In the genomic region with DNA sequence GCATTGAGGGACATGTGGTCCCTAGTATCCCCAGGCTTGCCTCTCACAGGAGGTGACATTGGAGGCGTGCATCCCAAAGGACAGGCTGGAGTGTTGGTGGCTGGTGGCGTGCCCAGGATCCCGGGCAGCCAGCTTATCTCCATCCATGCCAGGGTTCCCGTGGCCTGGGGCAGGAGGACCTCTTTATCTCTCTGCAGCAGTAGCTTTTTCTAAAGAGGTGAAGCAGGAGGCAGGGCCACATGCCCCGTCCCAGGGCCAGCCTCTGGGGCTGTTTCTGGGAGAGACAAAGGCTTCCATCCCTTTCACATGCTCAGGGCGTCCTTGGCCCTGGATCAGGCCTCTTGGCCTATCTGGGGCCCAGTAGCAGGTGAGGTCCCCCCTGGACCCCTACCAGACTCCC, we compare ENCODE assay signal across 18 cellular contexts. TPM values are rescaled to one million over a fixed set of nuclear protein-coding genes. Genes with fewer than 3 reads are reported as not detected.
DNase-seq lines count a peak whose midpoint lies in the region; ATAC-seq and TF ChIP-seq lines count a peak whose summit lies in the region.
"Had no signal": no experiment of that assay in that cellular context is flagged by ENCODE, and none has a peak within 500 bp of the region (broad histone marks: within the 10 kb centered on the region; RNA-seq: fewer than 3 reads in every experiment).

No MANE protein-coding gene starts in this region.

- H3K36me3 ChIP-seq in Loucy (ENCODE audit: insufficient read depth, low read length) (peaks cover 4% of the 10 kb centered on the region; the same call in 1 of the 2 replicates), hepatocyte (replicated peaks; ENCODE audit: insufficient read depth, low read depth) (no peaks in the 10 kb centered on the region)
- H3K36me3 ChIP-seq: HAP-1 had no signal

- no peak for TF ChIP-seq CTCF in Loucy (conservative IDR thresholded peaks at IDR 0.05; ENCODE audit: low read length)
- no peak for TF ChIP-seq CTCF in hepatocyte (IDR thresholded peaks at IDR 0.05; ENCODE audit: poor library complexity)

- no peaks in the 10 kb centered on the region for H3K27me3 Mint-ChIP-seq in effector memory CD8-positive, alpha-beta T cell
- H3K27me3 Mint-ChIP-seq: IgD-negative memory B cell had no signal

- no peak overlapping the region for H3K4me3 Mint-ChIP-seq in effector memory CD8-positive, alpha-beta T cell
- H3K4me3 Mint-ChIP-seq: IgD-negative memory B cell had no signal

- H3K27ac Mint-ChIP-seq in effector memory CD8-positive, alpha-beta T cell = peak overlapping the region; percentile 82 to 91

- intact Hi-C loops in Right ventricle myocardium inferior (cut with DNase I) (no loop called here), right cardiac atrium (cut with DNase I) (no loop called here)

- H3K4me1 ChIP-seq in right cardiac atrium (ENCODE audit: control insufficient read depth, insufficient read depth, low read length) (no peaks in the 10 kb centered on the region), Loucy (ENCODE audit: insufficient read depth, low read length, poor library complexity, severe bottlenecking) (peaks cover 31% of the 10 kb centered on the region), hepatocyte (ENCODE audit: insufficient read depth) (peaks cover 11% of the 10 kb centered on the region)
- H3K4me1 ChIP-seq: HAP-1 had no signal

- WGBS in right cardiac atrium = 78% methylated on average over 6 of the region's 6 CpGs
- WGBS in hepatocyte (ENCODE audit: low lambda C conversion rate, missing lambda C conversion rate) = 90% methylated on average over 6 of the region's 6 CpGs

- H3K27ac ChIP-seq in right cardiac atrium (ENCODE audit: low read length) (no peak overlapping the region), temporal lobe (ENCODE audit: low read depth, low read length) (peak overlapping the region; percentile 7), hepatocyte (no peak overlapping the region)

- no peaks in the 10 kb centered on the region for H3K9me3 Mint-ChIP-seq in effector memory CD8-positive, alpha-beta T cell
- H3K9me3 Mint-ChIP-seq: IgD-negative memory B cell had no signal

- H4K20me1 ChIP-seq in Loucy (ENCODE audit: insufficient read depth, low read length, poor library complexity, severe bottlenecking) (no peaks in the 10 kb centered on the region), hepatocyte (ENCODE audit: insufficient read depth, poor library complexity, severe bottlenecking) (no peaks in the 10 kb centered on the region)

- peak overlapping the region; percentile 64 for H3K9ac ChIP-seq in Loucy (ENCODE audit: low read depth, low read length, poor library complexity, severe bottlenecking)

- no peak for ATAC-seq in Right ventricle myocardium inferior
- no peak for ATAC-seq in right cardiac atrium
- ATAC-seq in effector memory CD8-positive, alpha-beta T cell (replicated peaks) = no peak

- H2AFZ ChIP-seq in Loucy (ENCODE audit: low read length) (no peak overlapping the region), hepatocyte (no peak overlapping the region)

- peaks cover 20 to 22% of the 10 kb centered on the region in 2 donors for H3K4me1 Mint-ChIP-seq in effector memory CD8-positive, alpha-beta T cell (ENCODE audit: low read depth in 2 of 2)

- H3K27me3 ChIP-seq in right cardiac atrium (ENCODE audit: control insufficient read depth, insufficient read depth) (no peaks in the 10 kb centered on the region), Loucy (ENCODE audit: insufficient read depth, low read length, poor library complexity, severe bottlenecking) (no peaks in the 10 kb centered on the region), hepatocyte (no peaks in the 10 kb centered on the region)

- H3K36me3 Mint-ChIP-seq in effector memory CD8-positive, alpha-beta T cell (ENCODE audit: insufficient read depth) = peaks cover 32% of the 10 kb centered on the region

- H3K4me3 ChIP-seq in right cardiac atrium (ENCODE audit: low read length) (no peak overlapping the region), Loucy (ENCODE audit: low read length, poor library complexity, severe bottlenecking) (peak overlapping the region; percentile 15), hepatocyte (no peak overlapping the region)
- H3K4me3 ChIP-seq: HAP-1 had no signal

- H3K4me2 ChIP-seq in Loucy (ENCODE audit: low read depth, low read length, poor library complexity, severe bottlenecking) (peak overlapping the region; percentile 49), hepatocyte (no peak overlapping the region)

- H3K9me3 ChIP-seq in right cardiac atrium (ENCODE audit: control insufficient read depth, low read length) (no peaks in the 10 kb centered on the region), Loucy (ENCODE audit: insufficient read depth, low read depth, low read length) (no peaks in the 10 kb centered on the region), hepatocyte (ENCODE audit: low read depth) (no peaks in the 10 kb centered on the region)
- H3K9me3 ChIP-seq: HAP-1 had no signal

- no peaks in the 10 kb centered on the region for H3K9me2 ChIP-seq in Loucy (replicated peaks; ENCODE audit: low read depth, low read length)
- no peaks in the 10 kb centered on the region for H3K9me2 ChIP-seq in hepatocyte (replicated peaks; ENCODE audit: insufficient read depth)

- DNase-seq in Right ventricle myocardium inferior (ENCODE audit: missing footprints) (peak; percentile 53), right cardiac atrium (no peak), hepatocyte (ENCODE audit: low spot score) (no peak)
- no peak for DNase-seq in effector memory CD8-positive, alpha-beta T cell
- no peak for DNase-seq in stimulated activated CD4-positive, alpha-beta T cell treated with anti-CD3 and anti-CD28 coated beads, Interleukin-4, amount 100 ng/mL, for 1 hour
- DNase-seq: DMS79 treated with DMSO at 0.1 percent for 48 hours, Karpas-422, MM.1S, NCI-H1092, NCI-H1436 treated with DMSO at 0.1 percent for 48 hours, NCI-H2029, NCI-H526 had no signal

- H3K79me2 ChIP-seq in Loucy (ENCODE audit: insufficient read depth, low read length) (no peaks in the 10 kb centered on the region), hepatocyte (no peaks in the 10 kb centered on the region)

- H3F3A ChIP-seq in Loucy (ENCODE audit: low read depth) = no peaks in the 10 kb centered on the region

RNA-seq across cellular contexts. Expression of a gene that starts 19.7 kb away (rescaled TPM):
- total RNA-seq in Right ventricle myocardium inferior (3.1 TPM), right cardiac atrium (1 to 10 TPM; 3.1 to 6.4 (median 5.5) TPM), temporal lobe (1.5 TPM), hepatocyte (0.96 and 1.00 TPM in 2 replicates)
- polyA plus RNA-seq in right cardiac atrium (4.3 TPM), hepatocyte (0.77 and 2.8 TPM in 2 replicates)
- total RNA-seq: G401, SK-MEL-5 had no signal
